In genomic region chr1:26913754-26914619, GRCh38 we compare ENCODE assay signal across 1 cellular context.
TF ChIP-seq lines count a peak whose summit lies in the region.

Gene NR0B2, minus strand, starts transcription at chr1:26913975. Its CDS starts 35 bp downstream, at chr1:26913940.

TF ChIP-seq in HEK293, 187 proteins besides CTCF, POLR2A, EP300 and RAD21 (continued from another document):
- TF ChIP-seq ZFP41 (tag by site-specific recombination; IDR thresholded peaks at IDR 0.05; ENCODE audit: borderline replicate concordance) (no peak), PRDM2 (tag by site-specific recombination; IDR thresholded peaks at IDR 0.05; ENCODE audit: borderline replicate concordance) (no peak), ZNF692 (tag by site-specific recombination; IDR thresholded peaks at IDR 0.05) (peak; percentile 18; the same call in 1 of the 2 replicates), ZNF513 (tag by site-specific recombination; IDR thresholded peaks at IDR 0.05) (no peak), ZNF645 (tag by site-specific recombination; IDR thresholded peaks at IDR 0.05) (no peak), ZNF701 (tag by site-specific recombination; IDR thresholded peaks at IDR 0.05) (no peak), OVOL3 (tag by site-specific recombination; IDR thresholded peaks at IDR 0.05) (no peak), HOXD13 (CRISPR knock-in tag; IDR thresholded peaks at IDR 0.05; ENCODE audit: borderline replicate concordance) (no peak), ZBTB20 (tag by site-specific recombination; IDR thresholded peaks at IDR 0.05) (peak; percentile 77), SCRT2 (tag by site-specific recombination; IDR thresholded peaks at IDR 0.05) (peak; percentile 71)
